Comparison of ENCODE assay signal across 8 cellular contexts in the genomic region with DNA sequence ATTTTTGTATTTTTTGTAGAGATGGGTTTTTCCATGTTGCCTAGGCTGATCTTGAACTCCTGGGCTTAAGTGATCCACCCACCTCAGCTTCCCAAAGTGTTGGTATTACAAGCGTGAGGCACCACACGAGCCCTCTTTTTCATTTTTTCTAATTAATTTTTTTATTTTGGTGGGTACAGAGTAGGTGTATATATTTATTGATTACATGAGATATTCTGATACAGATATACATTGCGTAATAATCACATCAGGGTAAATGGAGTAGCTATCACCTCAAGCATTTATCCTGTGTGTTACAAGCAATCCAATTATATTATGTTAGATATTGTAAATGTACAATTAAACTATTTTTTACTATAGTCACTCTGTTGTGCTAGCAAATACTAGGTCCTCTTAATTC.
"Had no signal": no experiment of that assay in that cellular context is flagged by ENCODE, and none has a peak within 500 bp of the region (broad histone marks: within the 10 kb centered on the region; RNA-seq: fewer than 3 reads in every experiment).

No MANE protein-coding gene starts in this region.

- ATAC-seq: GM12878 had no signal

- DNase-seq: GDM1, GF-D8 had no signal

- H3K4me3 ChIP-seq: GM12878 had no signal

- FAIRE-seq: G401.6, GM12878, GM12891, GM12892, GM18507, GM19239 had no signal
